11 cellular contexts compared by ENCODE assay signal in the genomic region with DNA sequence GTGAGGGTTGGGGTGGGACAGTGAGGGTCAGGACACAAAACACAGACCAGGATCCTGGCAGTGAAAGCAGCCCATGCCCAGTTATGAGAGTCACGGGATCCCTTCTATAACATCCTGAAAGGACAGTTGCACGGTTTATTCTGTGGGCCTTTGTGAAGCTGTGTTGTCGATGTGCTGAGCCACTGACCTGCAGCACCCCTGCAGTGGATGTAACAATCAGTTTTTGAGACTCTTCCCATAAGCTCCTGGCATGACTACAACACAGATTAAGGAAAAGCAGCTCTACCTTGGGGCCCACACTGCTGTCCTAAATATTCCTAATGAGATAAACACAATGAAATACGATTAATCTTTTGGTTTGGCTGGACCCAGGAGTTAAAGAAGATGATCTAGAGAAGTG. TPM values are rescaled to one million over a fixed set of nuclear protein-coding genes. Genes with fewer than 3 reads are reported as not detected.
A peak's percentile ranks its signal among the peaks of the same experiment; 100 is the strongest.
DNase-seq lines count a peak whose midpoint lies in the region; ATAC-seq and TF ChIP-seq lines count a peak whose summit lies in the region.
"Had no signal": no experiment of that assay in that cellular context is flagged by ENCODE, and none has a peak within 500 bp of the region (broad histone marks: within the 10 kb centered on the region; RNA-seq: fewer than 3 reads in every experiment).

No MANE protein-coding gene starts in this region.

- H3K27me3 ChIP-seq in colonic mucosa (no peaks in the 10 kb centered on the region), upper lobe of right lung (no peaks in the 10 kb centered on the region)
- H3K27me3 ChIP-seq in naive thymus-derived CD4-positive, alpha-beta T cell (ENCODE audit: control insufficient read depth in 2 of 2, insufficient read depth in 2 of 2, low read length in 2 of 2) = no peaks in the 10 kb centered on the region

- POLR2A ChIA-PET in naive thymus-derived CD4-positive, alpha-beta T cell (lab: Charles Lee) = interaction anchor here (0.6 to 6.8 kb wide), 2 partner anchors 7 to 12 kb away, joined by 4 to 55 read pairs; no protein-coding TSS in a partner anchor

- H3K27ac ChIP-seq in colonic mucosa = peak overlapping the region; percentile 92
- H3K27ac ChIP-seq in naive thymus-derived CD4-positive, alpha-beta T cell (ENCODE audit: low read depth, low read length) = no peak overlapping the region
- no peak overlapping the region for H3K27ac ChIP-seq in upper lobe of right lung
- H3K27ac ChIP-seq: thoracic aorta had no signal

- peaks cover 13% of the 10 kb centered on the region for H3K4me1 ChIP-seq in colonic mucosa
- peaks cover 5 to 7% of the 10 kb centered on the region in 2 donors for H3K4me1 ChIP-seq in naive thymus-derived CD4-positive, alpha-beta T cell (ENCODE audit: control insufficient read depth in 2 of 2, insufficient read depth in 2 of 2, low read length in 2 of 2)
- peaks cover 44% of the 10 kb centered on the region for H3K4me1 ChIP-seq in upper lobe of right lung

- H3K27me3 Mint-ChIP-seq in naive thymus-derived CD4-positive, alpha-beta T cell = peaks cover 0 to 3% (median 0%) of the 10 kb centered on the region in 5 donors

- intact Hi-C loops in cardiac septum (cut with DNase I) = no loop called here
- intact Hi-C loops in Right ventricle myocardium superior (cut with DNase I) = loop anchor here (10.0 kb wide), 1 partner anchor 197 kb away; a partner anchor contains a TSS
- intact Hi-C loops in colonic mucosa (cut with DNase I) = no loop called here
- intact Hi-C loops in naive thymus-derived CD4-positive, alpha-beta T cell (cut with micrococcal nuclease) = no loop called here
- intact Hi-C loops in upper lobe of right lung (cut with DNase I) = no loop called here

- no peak for TF ChIP-seq CTCF in colonic mucosa (IDR thresholded peaks at IDR 0.05)
- TF ChIP-seq CTCF in upper lobe of right lung (IDR thresholded peaks at IDR 0.05) = no peak

- H3K9me3 ChIP-seq in colonic mucosa = no peaks in the 10 kb centered on the region
- H3K9me3 ChIP-seq in naive thymus-derived CD4-positive, alpha-beta T cell (ENCODE audit: control insufficient read depth in 2 of 3, low read length in 3 of 3) = no peaks in the 10 kb centered on the region
- H3K9me3 ChIP-seq in upper lobe of right lung = no peaks in the 10 kb centered on the region
- H3K9me3 ChIP-seq: thoracic aorta had no signal

- CTCF ChIA-PET in naive thymus-derived CD4-positive, alpha-beta T cell (lab: Charles Lee) = no interaction called here

- H3K4me3 ChIP-seq in colonic mucosa (no peak overlapping the region), upper lobe of right lung (no peak overlapping the region)
- no peak overlapping the region for H3K4me3 ChIP-seq in naive thymus-derived CD4-positive, alpha-beta T cell (ENCODE audit: low read length)

- H3K4me1 Mint-ChIP-seq in naive thymus-derived CD4-positive, alpha-beta T cell = peaks cover 30 to 76% (median 62%) of the 10 kb centered on the region in 7 donors

- peak; percentile 53 for DNase-seq in cardiac septum (ENCODE audit: low spot score)
- no peak for DNase-seq in Right ventricle myocardium superior
- DNase-seq in colonic mucosa = peak; percentile 23
- DNase-seq in naive thymus-derived CD4-positive, alpha-beta T cell = no peak
- peak; percentile 36 for DNase-seq in ureter (ENCODE audit: low spot score)
- no peak for DNase-seq in NCI-H345 (lab: John Stamatoyannopoulos, UW)
- no peak for DNase-seq in upper lobe of right lung
- DNase-seq in KG1 (lab: John Stamatoyannopoulos, UW) = no peak
- DNase-seq: ACHN, activated gamma-delta T cell treated with Interleukin-2 at 50 U/mL for 16 hours had no signal

- H3K9ac ChIP-seq in colonic mucosa (ENCODE audit: low read depth in 2 of 2, low read length in 2 of 2) = peak overlapping the region in 1 of 2 donors; percentile 64

- peak overlapping the region in 4 of 10 donors; percentile 17 to 95 (median 89) for H3K4me3 Mint-ChIP-seq in naive thymus-derived CD4-positive, alpha-beta T cell

- peaks cover 0 to 8% (median 0%) of the 10 kb centered on the region in 5 donors for H3K36me3 Mint-ChIP-seq in naive thymus-derived CD4-positive, alpha-beta T cell

- H3K9me3 Mint-ChIP-seq in naive thymus-derived CD4-positive, alpha-beta T cell = peaks cover 0 to 3% (median 0%) of the 10 kb centered on the region in 11 donors

- H3K36me3 ChIP-seq in colonic mucosa (no peaks in the 10 kb centered on the region), upper lobe of right lung (no peaks in the 10 kb centered on the region)
- H3K36me3 ChIP-seq in naive thymus-derived CD4-positive, alpha-beta T cell (ENCODE audit: control insufficient read depth in 2 of 3, insufficient read depth in 3 of 3, low read length in 3 of 3) = peaks cover 0 to 3% (median 0%) of the 10 kb centered on the region in 3 experiments
- H3K36me3 ChIP-seq: thoracic aorta had no signal

- ATAC-seq in Right ventricle myocardium superior (ENCODE audit: poor library complexity) (no peak), upper lobe of right lung (no peak)
- no peak for ATAC-seq in naive thymus-derived CD4-positive, alpha-beta T cell

- H3K27ac Mint-ChIP-seq in naive thymus-derived CD4-positive, alpha-beta T cell = peak overlapping the region in 5 of 9 donors; percentile 2 to 88 (median 58)

RNA-seq across cellular contexts. Expression of a gene that starts 3.7 kb away (rescaled TPM):
- 386 TPM for total RNA-seq in cardiac septum
- 170 TPM for total RNA-seq in Right ventricle myocardium superior
- total RNA-seq in colonic mucosa = 100 to 1,000 TPM; 211 to 295 TPM
- total RNA-seq in naive thymus-derived CD4-positive, alpha-beta T cell = 10 to 100 TPM; 29.8 to 45.2 (median 43.6) TPM
- 10 to 100 TPM; 55.9 to 81.6 TPM for polyA plus RNA-seq in naive thymus-derived CD4-positive, alpha-beta T cell
- total RNA-seq in ureter = 109 TPM
- total RNA-seq in upper lobe of right lung = 61.1 TPM

RNA-seq across cellular contexts. Expression of a gene that starts 56.0 kb away (rescaled TPM):
- total RNA-seq in cardiac septum (102 TPM), Right ventricle myocardium superior (118 TPM), colonic mucosa (100 to 1,000 TPM; 120 to 201 TPM), ureter (53.3 TPM), upper lobe of right lung (75.6 TPM)
- 100 to 1,000 TPM in 2 of 5 experiments, 10 to 100 TPM in 3; 41.1 to 108 (median 74.4) TPM for total RNA-seq in naive thymus-derived CD4-positive, alpha-beta T cell
- 10 to 100 TPM; 43.7 to 56.9 TPM for polyA plus RNA-seq in naive thymus-derived CD4-positive, alpha-beta T cell

Comparison
In these comparisons a context has a peak if more than half of its experiments do, and no peak if none do; other contexts are left out.
1. DNase-seq: peak in cardiac septum (single experiment), colonic mucosa (single experiment) and ureter (single experiment); none in Right ventricle myocardium superior (single experiment), naive thymus-derived CD4-positive, alpha-beta T cell (0 of 9), NCI-H345 (single experiment), upper lobe of right lung (single experiment) and KG1 (single experiment).